14 cellular contexts compared by ENCODE assay signal in the genomic region with DNA sequence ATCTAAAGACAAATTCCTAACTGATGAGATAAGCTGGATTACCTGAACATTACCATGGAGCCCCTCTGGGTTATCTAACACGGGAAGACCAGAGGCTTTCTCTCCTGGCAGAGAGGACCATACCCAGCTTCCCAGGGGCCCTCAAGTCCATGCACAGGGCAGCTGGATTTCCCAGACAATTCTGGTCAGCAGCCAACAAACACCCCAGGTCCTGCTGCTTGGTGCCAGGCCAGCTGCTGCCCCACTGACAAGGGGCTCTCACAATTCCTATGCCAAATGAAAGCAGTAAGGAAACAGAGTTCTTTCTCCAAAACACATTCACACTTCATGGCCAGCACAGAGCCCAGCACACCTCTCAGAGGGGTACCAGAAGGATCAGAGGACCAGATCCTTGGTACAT.
"Had no signal": no experiment of that assay in that cellular context is flagged by ENCODE, and none has a peak within 500 bp of the region (broad histone marks: within the 10 kb centered on the region; RNA-seq: fewer than 3 reads in every experiment).

No MANE protein-coding gene starts in this region.

- H3K27ac Mint-ChIP-seq: activated B cell treated with CpG ODN at 0.5 μM for 24 hours; activated CD4-positive, alpha-beta T cell treated with anti-CD3 and anti-CD28 coated beads, Interleukin-2, amount 10 ng/mL, durations not matched to agents 24 days and 14 days; activated naive CD8-positive, alpha-beta T cell treated with anti-CD3 and anti-CD28 coated beads, Interleukin-2, amount 50 U/mL, for 24 hours; natural killer cell; progenitor cell of endocrine pancreas had no signal

- H3K9me3 Mint-ChIP-seq: activated B cell treated with CpG ODN at 0.5 μM for 24 hours; activated CD4-positive, alpha-beta T cell treated with anti-CD3 and anti-CD28 coated beads, Interleukin-2, amount 10 ng/mL, durations not matched to agents 24 days and 14 days; activated naive CD8-positive, alpha-beta T cell treated with anti-CD3 and anti-CD28 coated beads, Interleukin-2, amount 50 U/mL, for 24 hours; natural killer cell had no signal

- ATAC-seq: gastroesophageal sphincter, left colon, natural killer cell, right cardiac atrium had no signal

- H3K36me3 Mint-ChIP-seq: natural killer cell had no signal

- H3K4me3 Mint-ChIP-seq: activated B cell treated with CpG ODN at 0.5 μM for 24 hours; activated CD4-positive, alpha-beta T cell treated with anti-CD3 and anti-CD28 coated beads, Interleukin-2, amount 10 ng/mL, durations not matched to agents 24 days and 14 days; activated naive CD8-positive, alpha-beta T cell treated with anti-CD3 and anti-CD28 coated beads, Interleukin-2, amount 50 U/mL, for 24 hours; natural killer cell had no signal

- DNase-seq: activated B cell treated with CpG ODN at 0.5 μM for 24 hours; activated CD4-positive, alpha-beta T cell treated with anti-CD3 and anti-CD28 coated beads, Interleukin-2, amount 10 ng/mL, durations not matched to agents 24 days and 14 days; activated naive CD4-positive, alpha-beta T cell treated with Interleukin-2 at 50 U/mL for 16 hours; activated naive CD8-positive, alpha-beta T cell treated with anti-CD3 and anti-CD28 coated beads, Interleukin-2, amount 50 U/mL, for 24 hours; left colon; natural killer cell; right cardiac atrium; small intestine; stimulated activated CD4-positive, alpha-beta T cell treated with anti-CD3 and anti-CD28 coated beads, Interleukin-4, amount 100 ng/mL, for 24 hours; stimulated activated naive CD4-positive, alpha-beta T cell treated with Interleukin-2 at 50 U/mL for 16 hours; T-helper 2 cell; trophoblast cell had no signal

- H3K4me1 Mint-ChIP-seq: activated B cell treated with CpG ODN at 0.5 μM for 24 hours had no signal
